In the genomic region with DNA sequence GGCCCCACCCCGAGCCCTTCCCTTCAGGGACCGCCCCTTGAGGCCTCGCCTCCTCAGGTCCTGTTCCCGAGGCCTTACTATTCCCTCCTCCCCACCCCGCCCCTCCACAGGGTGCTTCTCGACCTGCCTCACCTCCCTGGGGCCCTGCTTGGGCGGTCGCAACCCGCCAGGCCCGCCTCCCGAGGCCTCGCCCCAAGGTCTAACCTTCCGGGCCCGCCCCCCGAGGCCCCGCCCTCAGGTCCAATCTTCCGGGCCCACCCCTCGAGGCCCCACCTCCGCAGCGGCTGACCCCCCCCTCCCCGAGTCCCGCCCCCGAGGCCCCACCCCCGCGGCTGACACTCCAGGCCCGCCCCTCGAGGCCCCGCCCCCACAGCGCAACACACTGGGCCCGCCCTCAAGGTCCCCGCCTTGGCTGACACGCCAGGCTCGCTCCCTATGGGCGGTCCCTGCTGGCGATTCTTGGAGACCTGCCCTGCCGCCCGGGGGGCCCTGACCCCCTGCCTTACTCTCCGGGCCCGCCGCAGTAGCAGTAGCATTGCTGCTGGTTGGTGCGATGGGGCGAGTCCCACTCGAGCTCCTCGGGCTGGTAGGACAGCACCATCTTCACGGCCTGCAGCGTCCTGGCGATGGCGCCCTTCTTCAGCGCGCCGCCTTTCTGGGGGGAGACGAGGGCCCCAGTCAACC, we compare ENCODE assay signal across 8 cellular contexts.
DNase-seq lines count a peak whose midpoint lies in the region; ATAC-seq lines count a peak whose summit lies in the region.

No MANE protein-coding gene starts in this region.

- peak overlapping the region; percentile 82 for H3K27ac Mint-ChIP-seq in memory B cell

- DNase-seq in NCI-H748 (lab: John Stamatoyannopoulos, UW; ENCODE audit: unreplicated experiment) (peak; percentile 14), NCI-H748 treated with DMSO at 0.1 percent for 48 hours (lab: John Stamatoyannopoulos, UW) (no peak), NCI-H226 (peak; percentile 97), memory B cell (ENCODE audit: low spot score in 2 of 2) (peak; percentile 96 to 97)
- peak; percentile 85 to 98 for DNase-seq in activated CD8-positive, alpha-beta memory T cell treated with anti-CD3 and anti-CD28 coated beads for 1 hour (ENCODE audit: extremely low read depth in 1 of 2, low read depth in 1 of 2)
- peak; percentile 98 for DNase-seq in effector CD8-positive, alpha-beta T cell (lab: John Stamatoyannopoulos, UW)
- DNase-seq in stimulated activated CD8-positive, alpha-beta memory T cell treated with anti-CD3 and anti-CD28 coated beads, Interleukin-12 subunit alpha, Interleukin-12 subunit beta, amount 100 ng/mL, for 1 hour (ENCODE audit: low read depth): peak; percentile 94

- peak; percentile 80 for ATAC-seq in HG02943 (IDR thresholded peaks at IDR 0.05; ENCODE audit: low read depth, unreplicated experiment)
- peak; percentile 85 for ATAC-seq in memory B cell (ENCODE audit: low read depth)

- no peaks in the 10 kb centered on the region for H3K27me3 Mint-ChIP-seq in memory B cell

- H3K4me1 Mint-ChIP-seq in memory B cell: peaks cover 10% of the 10 kb centered on the region

- no peaks in the 10 kb centered on the region for H3K9me3 Mint-ChIP-seq in memory B cell

- peak overlapping the region; percentile 90 for H3K4me3 Mint-ChIP-seq in memory B cell

- H3K36me3 Mint-ChIP-seq in memory B cell: peaks cover 3% of the 10 kb centered on the region
